In genomic region chr6:85111481-85112001, GRCh38 we compare ENCODE assay signal across 23 cellular contexts.
DNase-seq lines count a peak whose midpoint lies in the region; TF ChIP-seq lines count a peak whose summit lies in the region.
"Had no signal": no experiment of that assay in that cellular context is flagged by ENCODE, and none has a peak within 500 bp of the region (broad histone marks: within the 10 kb centered on the region; RNA-seq: fewer than 3 reads in every experiment).

No MANE protein-coding gene starts in this region.

- H3K27ac ChIP-seq in left ventricle myocardium inferior (replicated peaks) (no peak overlapping the region), transverse colon (no peak overlapping the region)
- H3K27ac ChIP-seq: parathyroid adenoma, skin epidermis had no signal

- TF ChIP-seq CTCF in left ventricle myocardium inferior (IDR thresholded peaks at IDR 0.05; ENCODE audit: borderline replicate concordance) (no peak), osteocyte (IDR thresholded peaks at IDR 0.05) (no peak), transverse colon (IDR thresholded peaks at IDR 0.05) (no peak)

- H3K4me1 ChIP-seq in left ventricle myocardium inferior: no peaks in the 10 kb centered on the region
- H3K4me1 ChIP-seq in transverse colon: no peaks in the 10 kb centered on the region
- H3K4me1 ChIP-seq: parathyroid adenoma had no signal

- no peak overlapping the region for H3K27ac Mint-ChIP-seq in osteocyte (ENCODE audit: unreplicated experiment)
- H3K27ac Mint-ChIP-seq: activated CD8-positive, alpha-beta T cell treated with anti-CD3 and anti-CD28 coated beads, Interleukin-2, amount 10 ng/mL, durations not matched to agents 7 days and 5 days; activated naive CD4-positive, alpha-beta T cell treated with anti-CD3 and anti-CD28 coated beads, Interleukin-2, amount 50 U/mL, for 72 hours; B cell; T-helper 1 cell treated with Interleukin-12 subunit alpha and Interleukin-12 subunit beta and Interleukin-4 antibody, amounts not matched to agents 30 μg/mL and 1 μg/mL, for 36 hours had no signal

- H3K9me3 ChIP-seq in left ventricle myocardium inferior (replicated peaks) (no peaks in the 10 kb centered on the region), transverse colon (no peaks in the 10 kb centered on the region)
- H3K9me3 ChIP-seq: esophagus muscularis mucosa had no signal

- no peak overlapping the region for H3K4me3 ChIP-seq in left ventricle myocardium inferior
- H3K4me3 ChIP-seq in transverse colon: no peak overlapping the region
- H3K4me3 ChIP-seq: esophagus muscularis mucosa, lung, skin epidermis had no signal

- no peak overlapping the region for H3K4me3 Mint-ChIP-seq in osteocyte (ENCODE audit: unreplicated experiment)
- H3K4me3 Mint-ChIP-seq: activated CD8-positive, alpha-beta T cell treated with anti-CD3 and anti-CD28 coated beads, Interleukin-2, amount 10 ng/mL, durations not matched to agents 7 days and 5 days; activated T-cell treated with anti-CD3 and anti-CD28 coated beads, Interleukin-2, amount 50 U/mL, for 4 hours; B cell; T-helper 1 cell treated with Interleukin-12 subunit alpha and Interleukin-12 subunit beta and Interleukin-4 antibody, amounts not matched to agents 30 μg/mL and 1 μg/mL, for 36 hours had no signal

- H3K36me3 ChIP-seq in left ventricle myocardium inferior (no peaks in the 10 kb centered on the region), transverse colon (no peaks in the 10 kb centered on the region)
- H3K36me3 ChIP-seq: esophagus muscularis mucosa had no signal

- H3K27me3 Mint-ChIP-seq in osteocyte (ENCODE audit: unreplicated experiment): no peaks in the 10 kb centered on the region
- H3K27me3 Mint-ChIP-seq: B cell had no signal

- WGBS in transverse colon (ENCODE audit: low coverage in 1 of 2), 2 donors: 56 to 76% methylated on average over 4 to 7 of the region's 7 CpGs

- TF ChIP-seq EP300 in transverse colon (IDR thresholded peaks at IDR 0.05; ENCODE audit: low read depth): no peak

- intact Hi-C loops in left ventricle myocardium inferior (cut with micrococcal nuclease): no loop called here
- intact Hi-C loops in transverse colon (cut with DNase I; ENCODE audit: low total_unique reads): no loop called here

- no peaks in the 10 kb centered on the region for H3K36me3 Mint-ChIP-seq in osteocyte (ENCODE audit: unreplicated experiment)
- H3K36me3 Mint-ChIP-seq: activated naive CD4-positive, alpha-beta T cell treated with anti-CD3 and anti-CD28 coated beads, Interleukin-2, amount 50 U/mL, for 72 hours had no signal

- DNase-seq in NCI-H526 treated with DMSO at 0.1 percent for 48 hours (lab: John Stamatoyannopoulos, UW) (peak; percentile 0), astrocyte of the hippocampus (ENCODE audit: low read depth, low spot score) (peak; percentile 89), left ventricle myocardium inferior (peak; percentile 24), smooth muscle cell of the brain vasculature (ENCODE audit: low read depth, low spot score) (peak; percentile 85), osteocyte (ENCODE audit: extremely low spot score, unreplicated experiment) (no peak), NCI-H2171 treated with DMSO at 0.1 percent for 48 hours (lab: John Stamatoyannopoulos, UW) (no peak), transverse colon (no peak)
- DNase-seq: activated CD4-positive, CD25-positive, alpha-beta regulatory T cell; activated CD8-positive, alpha-beta T cell treated with anti-CD3 and anti-CD28 coated beads, Interleukin-2, amount 10 ng/mL, durations not matched to agents 7 days and 5 days; activated T-cell treated with anti-CD3 and anti-CD28 coated beads, Interleukin-2, amount 50 U/mL, for 4 hours; caudate nucleus; GF-D8; head of caudate nucleus; NCI-H1694 treated with DMSO at 0.1 percent for 48 hours; stimulated activated CD4-positive, alpha-beta T cell treated with anti-CD3 and anti-CD28 coated beads, Interleukin-4, amount 100 ng/mL, for 24 hours; substantia nigra had no signal

- in situ Hi-C loops in transverse colon (cut with MboI; ENCODE audit: low pct_ligation_motif_present in 1 of 4, low pct_unique_long_range_greater_than_20kb in 1 of 4, low sequenced_read_pairs in 3 of 4): no loop called here

- no peak for TF ChIP-seq POLR2A in transverse colon (IDR thresholded peaks at IDR 0.05)

- H3K27me3 ChIP-seq in left ventricle myocardium inferior (ENCODE audit: low read depth) (no peaks in the 10 kb centered on the region), transverse colon (no peaks in the 10 kb centered on the region)
- H3K27me3 ChIP-seq: esophagus muscularis mucosa had no signal

- no peaks in the 10 kb centered on the region for H3K9me3 Mint-ChIP-seq in osteocyte (ENCODE audit: unreplicated experiment)
- H3K9me3 Mint-ChIP-seq: activated naive CD4-positive, alpha-beta T cell treated with anti-CD3 and anti-CD28 coated beads, Interleukin-2, amount 50 U/mL, for 72 hours; T-helper 1 cell treated with Interleukin-12 subunit alpha and Interleukin-12 subunit beta and Interleukin-4 antibody, amounts not matched to agents 30 μg/mL and 1 μg/mL, for 36 hours had no signal

- no peaks in the 10 kb centered on the region for H3K4me1 Mint-ChIP-seq in osteocyte (ENCODE audit: unreplicated experiment)
- H3K4me1 Mint-ChIP-seq: B cell had no signal

Comparison
In these comparisons a context has a peak if more than half of its experiments do, and no peak if none do; other contexts are left out.
1. DNase-seq: peak in NCI-H526 treated with DMSO at 0.1 percent for 48 hours (single experiment), astrocyte of the hippocampus (single experiment), left ventricle myocardium inferior (single experiment) and smooth muscle cell of the brain vasculature (single experiment); none in osteocyte (single experiment), NCI-H2171 treated with DMSO at 0.1 percent for 48 hours (single experiment) and transverse colon (single experiment).